10 cellular contexts compared by ENCODE assay signal in the genomic region with DNA sequence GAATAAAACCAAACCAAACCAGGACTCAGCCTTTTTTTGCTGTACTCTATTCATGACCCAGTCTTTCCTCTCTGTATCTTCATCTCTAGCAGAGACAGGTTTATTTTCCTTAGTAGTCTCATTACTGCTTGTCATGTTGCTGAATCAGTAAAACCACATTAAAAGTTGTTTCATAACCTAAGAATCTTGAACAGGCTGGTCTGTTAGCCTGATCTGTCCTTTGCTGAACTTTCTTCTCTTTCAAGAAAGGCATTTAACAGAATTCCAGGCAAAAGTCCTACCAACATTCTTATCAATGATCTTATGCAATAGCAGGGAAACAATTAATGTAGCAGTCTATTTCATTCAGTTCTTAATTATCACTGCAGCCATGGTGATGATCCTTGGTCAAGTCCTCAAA.
A peak's percentile ranks its signal among the peaks of the same experiment; 100 is the strongest.
DNase-seq lines count a peak whose midpoint lies in the region; ATAC-seq and TF ChIP-seq lines count a peak whose summit lies in the region.
"Had no signal": no experiment of that assay in that cellular context is flagged by ENCODE, and none has a peak within 500 bp of the region (broad histone marks: within the 10 kb centered on the region; RNA-seq: fewer than 3 reads in every experiment).

No MANE protein-coding gene starts in this region.

- H3K4me2 ChIP-seq in mesenchymal stem cell (ENCODE audit: low read length, poor library complexity, severe bottlenecking): no peak overlapping the region

- H3K4me1 ChIP-seq in adipocyte (ENCODE audit: control insufficient read depth, insufficient read depth, low read length) (peaks cover 13% of the 10 kb centered on the region), mesenchymal stem cell (ENCODE audit: control insufficient read depth, insufficient read depth, low read depth, low read length) (no peaks in the 10 kb centered on the region)

- no peak overlapping the region for H2BK12ac ChIP-seq in mesenchymal stem cell (ENCODE audit: low read length in 2 of 2)

- H3K9ac ChIP-seq in adipocyte (ENCODE audit: low read length) (no peak overlapping the region), mesenchymal stem cell (ENCODE audit: low read length) (peak overlapping the region; percentile 46)

- no peak overlapping the region for H2BK15ac ChIP-seq in mesenchymal stem cell (ENCODE audit: low read depth, poor library complexity, severe bottlenecking)

- no peak overlapping the region for H2AFZ ChIP-seq in mesenchymal stem cell (ENCODE audit: low read depth, low read length)

- no peak overlapping the region for H3K4ac ChIP-seq in mesenchymal stem cell (ENCODE audit: low read depth in 1 of 2, low read length in 2 of 2)

- no peak overlapping the region for H2AK5ac ChIP-seq in mesenchymal stem cell (ENCODE audit: low read length, severe bottlenecking)

- H3K36me3 ChIP-seq in adipocyte (ENCODE audit: control insufficient read depth, insufficient read depth, low read length, severe bottlenecking): no peaks in the 10 kb centered on the region
- no peaks in the 10 kb centered on the region for H3K36me3 ChIP-seq in mesenchymal stem cell (ENCODE audit: control insufficient read depth in 1 of 2, insufficient read depth in 2 of 2, low read depth in 1 of 2, low read length in 2 of 2)

- H3K9me3 ChIP-seq in adipocyte (ENCODE audit: control insufficient read depth, low read length): no peaks in the 10 kb centered on the region
- no peaks in the 10 kb centered on the region for H3K9me3 ChIP-seq in mesenchymal stem cell (ENCODE audit: control insufficient read depth, low read length)

- H3K4me3 ChIP-seq in adipocyte (ENCODE audit: low read length) (no peak overlapping the region), mesenchymal stem cell (ENCODE audit: insufficient read depth in 1 of 2, low read depth in 1 of 2, low read length in 2 of 2) (no peak overlapping the region)

- H3K27me3 ChIP-seq in adipocyte (replicated peaks; ENCODE audit: control insufficient read depth, insufficient read depth, low read length): no peaks in the 10 kb centered on the region
- H3K27me3 ChIP-seq in mesenchymal stem cell (ENCODE audit: control insufficient read depth in 1 of 2, insufficient read depth in 1 of 2, low read length in 2 of 2): no peaks in the 10 kb centered on the region

- no peak overlapping the region for H2BK120ac ChIP-seq in mesenchymal stem cell (ENCODE audit: low read depth, low read length)

- no peak overlapping the region for H4K91ac ChIP-seq in mesenchymal stem cell (ENCODE audit: low read length)

- no peak overlapping the region for H3K23ac ChIP-seq in mesenchymal stem cell (ENCODE audit: low read length in 2 of 2)

- no peak overlapping the region for H2BK5ac ChIP-seq in mesenchymal stem cell (ENCODE audit: low read depth, low read length, poor library complexity, severe bottlenecking)

- H3K79me1 ChIP-seq in mesenchymal stem cell (replicated peaks; ENCODE audit: low read length, poor library complexity, severe bottlenecking): no peaks in the 10 kb centered on the region

- no peak overlapping the region for H4K8ac ChIP-seq in mesenchymal stem cell (ENCODE audit: low read length)

- no peak for ATAC-seq in GM18505 (IDR thresholded peaks at IDR 0.05; ENCODE audit: unreplicated experiment)

- TF ChIP-seq POLR2A in GM18505 (IDR thresholded peaks at IDR 0.05; ENCODE audit: borderline replicate concordance, extremely low read depth, insufficient read depth, insufficient read length): no peak

- H3K18ac ChIP-seq in mesenchymal stem cell (ENCODE audit: low read depth in 1 of 2, low read length in 2 of 2): no peak overlapping the region

- DNase-seq in AG20443 (ENCODE audit: low spot score): peak; percentile 32
- DNase-seq in HS-5 (ENCODE audit: low read depth): peak; percentile 10
- DNase-seq in adipocyte (ENCODE audit: low read depth): peak; percentile 68
- peak; percentile 60 for DNase-seq in mesenchymal stem cell
- no peak for DNase-seq in midbrain (lab: John Stamatoyannopoulos, UW)
- DNase-seq in NCI-H526 (lab: John Stamatoyannopoulos, UW): no peak
- DNase-seq in mesenteric fat pad (ENCODE audit: low spot score): no peak
- DNase-seq: activated naive CD4-positive, alpha-beta T cell; NCI-H1417 had no signal

- H3K14ac ChIP-seq in mesenchymal stem cell (ENCODE audit: low read length in 2 of 2): no peak overlapping the region

- H3K27ac ChIP-seq in mesenchymal stem cell (ENCODE audit: low read length, poor library complexity, severe bottlenecking): peak overlapping the region; percentile 46

Comparison
In these comparisons a context has a peak if more than half of its experiments do, and no peak if none do; other contexts are left out.
1. DNase-seq: peak in AG20443 (single experiment), HS-5 (single experiment), adipocyte (single experiment) and mesenchymal stem cell (single experiment); none in midbrain (single experiment), NCI-H526 (0 of 2) and mesenteric fat pad (single experiment).